In the genomic region with DNA sequence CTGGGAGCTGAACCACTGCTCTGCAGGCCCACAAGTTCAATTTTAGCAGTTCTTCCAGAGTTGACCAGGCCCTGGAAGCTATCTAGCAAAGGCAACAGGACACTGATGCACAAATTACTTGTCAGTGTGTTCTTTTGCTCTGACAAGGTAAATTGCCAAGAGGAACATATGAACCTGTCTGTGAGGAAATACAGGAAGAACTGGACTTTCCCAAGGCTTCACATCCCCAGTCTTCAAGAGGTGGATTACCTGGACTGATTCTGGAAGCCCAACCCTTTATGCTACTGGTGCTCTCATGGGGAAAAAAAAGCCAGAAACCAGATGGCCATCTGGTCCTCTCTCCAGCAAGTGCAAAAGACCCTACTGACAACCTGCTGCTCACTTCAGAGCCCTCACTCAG, we compare ENCODE assay signal across 41 cellular contexts. TPM values are rescaled to one million over a fixed set of nuclear protein-coding genes. Genes with fewer than 3 reads are reported as not detected.
"Had no signal": no experiment of that assay in that cellular context is flagged by ENCODE, and none has a peak within 500 bp of the region (broad histone marks: within the 10 kb centered on the region; RNA-seq: fewer than 3 reads in every experiment).

No MANE protein-coding gene starts in this region.

- H3K36me3 ChIP-seq: ascending aorta, brain microvascular endothelial cell, breast epithelium, WERI-Rb-1 had no signal

- DNase-seq: activated CD4-positive, alpha-beta memory T cell treated with anti-CD3 and anti-CD28 coated beads, Interleukin-2, amount 10 ng/mL, durations not matched to agents 7 days and 5 days; activated CD4-positive, alpha-beta T cell treated with anti-CD3 and anti-CD28 coated beads for 1 hour; activated CD4-positive, alpha-beta T cell treated with anti-CD3 and anti-CD28 coated beads for 36 hours; activated CD4-positive, alpha-beta T cell treated with anti-CD3 and anti-CD28 coated beads for 48 hours; activated CD4-positive, alpha-beta T cell treated with anti-CD3 and anti-CD28 coated beads, Interleukin-2, amount 10 ng/mL, durations not matched to agents 7 days and 5 days; activated CD4-positive, alpha-beta T cell treated with anti-CD3 and anti-CD28 coated beads, Interleukin-2, amount 50 U/mL, for 48 hours; activated CD4-positive, CD25-positive, alpha-beta regulatory T cell; activated CD8-positive, alpha-beta memory T cell treated with anti-CD3 and anti-CD28 coated beads for 24 hours; activated CD8-positive, alpha-beta memory T cell treated with anti-CD3 and anti-CD28 coated beads, Interleukin-2, amount 10 ng/mL, durations not matched to agents 7 days and 5 days; activated CD8-positive, alpha-beta memory T cell treated with anti-CD3 and anti-CD28 coated beads, Interleukin-2, amount 50 U/mL, for 48 hours; activated CD8-positive, alpha-beta T cell treated with anti-CD3 and anti-CD28 coated beads, Interleukin-2, amount 10 ng/mL, durations not matched to agents 7 days and 5 days; activated effector memory CD4-positive, alpha-beta T cell treated with Interleukin-2 at 50 U/mL for 16 hours; activated gamma-delta T cell; activated naive CD4-positive, alpha-beta T cell treated with anti-CD3 and anti-CD28 coated beads, Interleukin-2, amount 10 ng/mL, durations not matched to agents 7 days and 5 days; activated naive CD4-positive, alpha-beta T cell treated with Interleukin-2 at 50 U/mL for 16 hours; activated naive CD8-positive, alpha-beta T cell treated with anti-CD3 and anti-CD28 coated beads, Interleukin-2, amount 10 ng/mL, durations not matched to agents 7 days and 5 days; activated naive CD8-positive, alpha-beta T cell treated with anti-CD3 and anti-CD28 coated beads, Interleukin-2, amount 50 U/mL, for 24 hours; activated T-cell treated with anti-CD3 and anti-CD28 coated beads, Interleukin-2, amount 50 U/mL, for 24 hours; activated T-cell treated with anti-CD3 and anti-CD28 coated beads, Interleukin-2, amount 50 U/mL, for 48 hours; amygdala; anterior cingulate cortex; body of pancreas; brain microvascular endothelial cell; central memory CD4-positive, alpha-beta T cell; T-helper 1 cell; T-helper 2 cell; T-helper 9 cell; WERI-Rb-1 had no signal

- H3K27ac ChIP-seq: ascending aorta, body of pancreas, brain microvascular endothelial cell, breast epithelium, WERI-Rb-1 had no signal

- H3K4me1 ChIP-seq: ascending aorta, breast epithelium had no signal

- H3K27me3 ChIP-seq: ascending aorta, body of pancreas, brain microvascular endothelial cell had no signal

- ATAC-seq: activated CD4-positive, alpha-beta T cell treated with anti-CD3 and anti-CD28 coated beads for 36 hours; activated CD4-positive, CD25-positive, alpha-beta regulatory T cell treated with anti-CD3 and anti-CD28 coated beads, Interleukin-2, amount 50 U/mL, for 24 hours; activated CD8-positive, alpha-beta memory T cell treated with anti-CD3 and anti-CD28 coated beads, Interleukin-2, amount 10 ng/mL, durations not matched to agents 7 days and 5 days; activated CD8-positive, alpha-beta T cell treated with anti-CD3 and anti-CD28 coated beads, Interleukin-2, amount 10 ng/mL, durations not matched to agents 7 days and 5 days; activated naive CD8-positive, alpha-beta T cell treated with anti-CD3 and anti-CD28 coated beads, Interleukin-2, amount 50 U/mL, for 24 hours; body of pancreas; WTC11 had no signal

- H3K36me3 Mint-ChIP-seq: activated naive CD4-positive, alpha-beta T cell treated with anti-CD3 and anti-CD28 coated beads, Interleukin-2, amount 50 U/mL, for 24 hours; activated naive CD8-positive, alpha-beta T cell; WTC11 had no signal

- H3K4me3 Mint-ChIP-seq: activated CD4-positive, alpha-beta memory T cell treated with anti-CD3 and anti-CD28 coated beads, Interleukin-2, amount 10 ng/mL, durations not matched to agents 7 days and 5 days; activated CD4-positive, alpha-beta T cell treated with anti-CD3 and anti-CD28 coated beads for 36 hours; activated CD4-positive, alpha-beta T cell treated with anti-CD3 and anti-CD28 coated beads, Interleukin-2, amount 10 ng/mL, durations not matched to agents 7 days and 5 days; activated CD8-positive, alpha-beta memory T cell treated with anti-CD3 and anti-CD28 coated beads, Interleukin-2, amount 10 ng/mL, durations not matched to agents 7 days and 5 days; activated CD8-positive, alpha-beta T cell treated with anti-CD3 and anti-CD28 coated beads, Interleukin-2, amount 10 ng/mL, durations not matched to agents 7 days and 5 days; activated naive CD4-positive, alpha-beta T cell treated with anti-CD3 and anti-CD28 coated beads, Interleukin-2, amount 10 ng/mL, durations not matched to agents 7 days and 5 days; activated naive CD4-positive, alpha-beta T cell treated with anti-CD3 and anti-CD28 coated beads, Interleukin-2, amount 50 U/mL, for 24 hours; activated naive CD8-positive, alpha-beta T cell treated with anti-CD3 and anti-CD28 coated beads, Interleukin-2, amount 10 ng/mL, durations not matched to agents 7 days and 5 days; activated naive CD8-positive, alpha-beta T cell treated with anti-CD3 and anti-CD28 coated beads, Interleukin-2, amount 50 U/mL, for 24 hours; activated T-cell treated with anti-CD3 and anti-CD28 coated beads, Interleukin-2, amount 50 U/mL, for 24 hours; T-helper 1 cell treated with Interleukin-12 subunit alpha and Interleukin-12 subunit beta and Interleukin-4 antibody, amounts not matched to agents 30 μg/mL and 1 μg/mL, for 36 hours; T-helper 2 cell treated with Interferon-gamma antibody and Interleukin-4, amounts not matched to agents 5 μg/mL and 100 μg/mL, for 36 hours; WTC11 had no signal

- FAIRE-seq: TTC549 had no signal

- H3K27me3 Mint-ChIP-seq: activated CD4-positive, alpha-beta T cell treated with anti-CD3 and anti-CD28 coated beads, Interleukin-2, amount 10 ng/mL, durations not matched to agents 7 days and 5 days; activated CD8-positive, alpha-beta memory T cell treated with anti-CD3 and anti-CD28 coated beads, Interleukin-2, amount 10 ng/mL, durations not matched to agents 7 days and 5 days; activated naive CD4-positive, alpha-beta T cell treated with anti-CD3 and anti-CD28 coated beads, Interleukin-2, amount 50 U/mL, for 24 hours; activated naive CD8-positive, alpha-beta T cell had no signal

- H3K9me3 ChIP-seq: ascending aorta, body of pancreas had no signal

- H3K27ac Mint-ChIP-seq: activated CD4-positive, alpha-beta memory T cell treated with anti-CD3 and anti-CD28 coated beads, Interleukin-2, amount 10 ng/mL, durations not matched to agents 7 days and 5 days; activated CD4-positive, alpha-beta T cell treated with anti-CD3 and anti-CD28 coated beads for 36 hours; activated CD4-positive, alpha-beta T cell treated with anti-CD3 and anti-CD28 coated beads, Interleukin-2, amount 10 ng/mL, durations not matched to agents 7 days and 5 days; activated CD8-positive, alpha-beta memory T cell treated with anti-CD3 and anti-CD28 coated beads, Interleukin-2, amount 10 ng/mL, durations not matched to agents 7 days and 5 days; activated CD8-positive, alpha-beta T cell treated with anti-CD3 and anti-CD28 coated beads, Interleukin-2, amount 10 ng/mL, durations not matched to agents 7 days and 5 days; activated naive CD4-positive, alpha-beta T cell treated with anti-CD3 and anti-CD28 coated beads, Interleukin-2, amount 10 ng/mL, durations not matched to agents 7 days and 5 days; activated naive CD4-positive, alpha-beta T cell treated with anti-CD3 and anti-CD28 coated beads, Interleukin-2, amount 50 U/mL, for 24 hours; activated naive CD8-positive, alpha-beta T cell; activated naive CD8-positive, alpha-beta T cell treated with anti-CD3 and anti-CD28 coated beads, Interleukin-2, amount 10 ng/mL, durations not matched to agents 7 days and 5 days; activated naive CD8-positive, alpha-beta T cell treated with anti-CD3 and anti-CD28 coated beads, Interleukin-2, amount 50 U/mL, for 24 hours; activated T-cell treated with anti-CD3 and anti-CD28 coated beads, Interleukin-2, amount 50 U/mL, for 24 hours; activated T-helper 2 cell treated with anti-CD3 and anti-CD28 coated beads, Interferon-gamma antibody, Interleukin-2, Interleukin-4, amounts not matched to agents 10 μg/mL and 5 μg/mL and 100 μg/mL, durations not matched to agents 14 hours and 24 hours and 36 hours; T-helper 1 cell treated with Interleukin-12 subunit alpha and Interleukin-12 subunit beta and Interleukin-4 antibody, amounts not matched to agents 30 μg/mL and 1 μg/mL, for 36 hours; T-helper 2 cell treated with Interferon-gamma antibody and Interleukin-4, amounts not matched to agents 5 μg/mL and 100 μg/mL, for 36 hours; WTC11 had no signal

- H3K9me3 Mint-ChIP-seq: activated CD4-positive, alpha-beta memory T cell treated with anti-CD3 and anti-CD28 coated beads, Interleukin-2, amount 10 ng/mL, durations not matched to agents 7 days and 5 days; activated CD4-positive, alpha-beta T cell treated with anti-CD3 and anti-CD28 coated beads, Interleukin-2, amount 10 ng/mL, durations not matched to agents 7 days and 5 days; activated naive CD4-positive, alpha-beta T cell treated with anti-CD3 and anti-CD28 coated beads, Interleukin-2, amount 10 ng/mL, durations not matched to agents 7 days and 5 days; activated naive CD4-positive, alpha-beta T cell treated with anti-CD3 and anti-CD28 coated beads, Interleukin-2, amount 50 U/mL, for 24 hours; activated naive CD8-positive, alpha-beta T cell treated with anti-CD3 and anti-CD28 coated beads, Interleukin-2, amount 10 ng/mL, durations not matched to agents 7 days and 5 days; activated naive CD8-positive, alpha-beta T cell treated with anti-CD3 and anti-CD28 coated beads, Interleukin-2, amount 50 U/mL, for 24 hours; activated T-cell treated with anti-CD3 and anti-CD28 coated beads, Interleukin-2, amount 50 U/mL, for 24 hours; activated T-helper 2 cell treated with anti-CD3 and anti-CD28 coated beads, Interferon-gamma antibody, Interleukin-2, Interleukin-4, amounts not matched to agents 10 μg/mL and 5 μg/mL and 100 μg/mL, durations not matched to agents 14 hours and 24 hours and 36 hours; T-helper 2 cell treated with Interferon-gamma antibody and Interleukin-4, amounts not matched to agents 5 μg/mL and 100 μg/mL, for 36 hours had no signal

- H3K4me3 ChIP-seq: ascending aorta, body of pancreas, breast epithelium had no signal

RNA-seq across cellular contexts. Expression of a gene that starts 38.4 kb away (rescaled TPM):
- total RNA-seq: activated CD4-positive, alpha-beta memory T cell treated with anti-CD3 and anti-CD28 coated beads, Interleukin-2, amount 10 ng/mL, durations not matched to agents 7 days and 5 days; activated CD4-positive, alpha-beta T cell treated with anti-CD3 and anti-CD28 coated beads for 36 hours; activated CD8-positive, alpha-beta T cell treated with anti-CD3 and anti-CD28 coated beads, Interleukin-2, amount 10 ng/mL, durations not matched to agents 7 days and 5 days; ascending aorta; body of pancreas; cardiac septum; WTC11 had no signal

RNA-seq across cellular contexts. Expression of a gene that starts 46.3 kb away (rescaled TPM):
- total RNA-seq: activated CD4-positive, alpha-beta memory T cell treated with anti-CD3 and anti-CD28 coated beads, Interleukin-2, amount 10 ng/mL, durations not matched to agents 7 days and 5 days; activated CD4-positive, alpha-beta T cell treated with anti-CD3 and anti-CD28 coated beads for 36 hours; activated CD4-positive, alpha-beta T cell treated with anti-CD3 and anti-CD28 coated beads, Interleukin-2, amount 10 ng/mL, durations not matched to agents 7 days and 5 days; activated CD8-positive, alpha-beta memory T cell treated with anti-CD3 and anti-CD28 coated beads, Interleukin-2, amount 10 ng/mL, durations not matched to agents 7 days and 5 days; activated CD8-positive, alpha-beta T cell treated with anti-CD3 and anti-CD28 coated beads, Interleukin-2, amount 10 ng/mL, durations not matched to agents 7 days and 5 days; activated naive CD8-positive, alpha-beta T cell treated with anti-CD3 and anti-CD28 coated beads, Interleukin-2, amount 10 ng/mL, durations not matched to agents 7 days and 5 days; activated T-helper 2 cell treated with anti-CD3 and anti-CD28 coated beads, Interferon-gamma antibody, Interleukin-2, Interleukin-4, amounts not matched to agents 10 μg/mL and 5 μg/mL and 100 μg/mL, durations not matched to agents 14 hours and 24 hours and 36 hours; ascending aorta; body of pancreas; breast epithelium; cardiac septum; cerebellum had no signal
- polyA plus RNA-seq: adipose tissue had no signal
